ENCODE assay signal across 8 cellular contexts in the genomic region with DNA sequence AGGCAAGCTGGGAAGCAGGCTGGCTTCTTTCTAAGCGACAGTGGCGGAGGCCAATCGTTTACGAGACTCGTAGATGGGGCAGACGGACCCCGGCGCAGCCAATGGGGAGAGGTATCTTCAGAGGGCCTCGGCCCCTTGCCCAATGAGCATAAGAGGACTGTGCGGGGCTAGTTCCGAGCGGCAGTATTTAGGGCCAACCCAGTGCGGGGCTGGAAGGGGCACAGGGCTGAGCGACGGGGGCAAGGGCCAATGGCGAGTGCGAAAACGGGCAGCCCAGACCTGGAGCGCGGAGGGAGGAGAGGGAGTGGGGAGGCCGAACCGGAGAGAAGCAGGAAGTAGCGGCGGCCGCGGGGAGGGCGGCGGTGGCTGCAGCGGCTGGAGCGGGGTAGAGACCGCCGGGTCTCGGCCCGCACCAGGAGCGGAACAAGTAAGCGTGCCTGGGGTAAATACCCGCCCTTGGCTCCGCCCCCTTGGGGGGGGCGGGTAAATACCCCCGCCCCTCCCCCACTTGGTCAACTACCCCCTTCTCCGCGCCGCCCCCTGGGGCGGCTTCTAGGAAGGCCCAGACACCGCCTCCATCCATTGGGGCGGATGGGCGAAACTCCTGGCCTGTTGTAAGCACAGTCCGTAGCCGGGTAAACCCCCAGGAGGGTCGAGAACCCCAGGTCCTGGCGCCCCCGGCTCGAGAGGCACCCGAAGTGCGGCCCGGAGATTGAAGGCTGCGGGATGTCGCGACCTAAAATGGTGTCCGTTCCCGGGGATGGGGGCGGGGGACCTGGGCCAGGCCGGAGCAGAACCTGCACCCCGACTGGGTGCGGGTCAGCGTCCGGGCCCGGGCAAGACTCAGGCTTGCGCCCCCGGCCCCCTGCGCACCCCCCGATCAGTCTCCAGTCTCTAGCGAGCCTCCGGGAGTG. TPM values are rescaled to one million over a fixed set of nuclear protein-coding genes. Genes with fewer than 3 reads are reported as not detected.
DNase-seq lines count a peak whose midpoint lies in the region; ATAC-seq, FAIRE-seq and TF ChIP-seq lines count a peak whose summit lies in the region.

A gene with protein sequence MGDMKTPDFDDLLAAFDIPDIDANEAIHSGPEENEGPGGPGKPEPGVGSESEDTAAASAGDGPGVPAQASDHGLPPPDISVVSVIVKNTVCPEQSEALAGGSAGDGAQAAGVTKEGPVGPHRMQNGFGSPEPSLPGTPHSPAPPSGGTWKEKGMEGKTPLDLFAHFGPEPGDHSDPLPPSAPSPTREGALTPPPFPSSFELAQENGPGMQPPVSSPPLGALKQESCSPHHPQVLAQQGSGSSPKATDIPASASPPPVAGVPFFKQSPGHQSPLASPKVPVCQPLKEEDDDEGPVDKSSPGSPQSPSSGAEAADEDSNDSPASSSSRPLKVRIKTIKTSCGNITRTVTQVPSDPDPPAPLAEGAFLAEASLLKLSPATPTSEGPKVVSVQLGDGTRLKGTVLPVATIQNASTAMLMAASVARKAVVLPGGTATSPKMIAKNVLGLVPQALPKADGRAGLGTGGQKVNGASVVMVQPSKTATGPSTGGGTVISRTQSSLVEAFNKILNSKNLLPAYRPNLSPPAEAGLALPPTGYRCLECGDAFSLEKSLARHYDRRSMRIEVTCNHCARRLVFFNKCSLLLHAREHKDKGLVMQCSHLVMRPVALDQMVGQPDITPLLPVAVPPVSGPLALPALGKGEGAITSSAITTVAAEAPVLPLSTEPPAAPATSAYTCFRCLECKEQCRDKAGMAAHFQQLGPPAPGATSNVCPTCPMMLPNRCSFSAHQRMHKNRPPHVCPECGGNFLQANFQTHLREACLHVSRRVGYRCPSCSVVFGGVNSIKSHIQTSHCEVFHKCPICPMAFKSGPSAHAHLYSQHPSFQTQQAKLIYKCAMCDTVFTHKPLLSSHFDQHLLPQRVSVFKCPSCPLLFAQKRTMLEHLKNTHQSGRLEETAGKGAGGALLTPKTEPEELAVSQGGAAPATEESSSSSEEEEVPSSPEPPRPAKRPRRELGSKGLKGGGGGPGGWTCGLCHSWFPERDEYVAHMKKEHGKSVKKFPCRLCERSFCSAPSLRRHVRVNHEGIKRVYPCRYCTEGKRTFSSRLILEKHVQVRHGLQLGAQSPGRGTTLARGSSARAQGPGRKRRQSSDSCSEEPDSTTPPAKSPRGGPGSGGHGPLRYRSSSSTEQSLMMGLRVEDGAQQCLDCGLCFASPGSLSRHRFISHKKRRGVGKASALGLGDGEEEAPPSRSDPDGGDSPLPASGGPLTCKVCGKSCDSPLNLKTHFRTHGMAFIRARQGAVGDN (plus strand): TSS at position 331 of the 914 bp plus-strand sequence. CDS start 3,993 bp downstream, outside the sequence.

- peak within 1 kb of the TSS; percentile 95 for H3K9ac ChIP-seq in HepG2 (ENCODE audit: insufficient read depth, low read depth, low read length)

- TSS peak; percentile 45 for BruUV-seq in HepG2 (replicated peaks; lab: Mats Ljungman, UMichigan)

- in situ Hi-C loops in HepG2 (cut with HindIII; ENCODE audit: extremely low pct_ligation_motif_present, low pct_unique_long_range_greater_than_20kb), result no loop called here

- TF ChIP-seq RAD21 in HepG2 (CRISPR knock-in tag; IDR thresholded peaks at IDR 0.05), result no peak; the same call in 1 of the 2 replicates

- H3K27me3 Mint-ChIP-seq in CD4-positive, CD25-positive, alpha-beta regulatory T cell, result no peaks in the 10 kb centered on the region
- H3K27me3 Mint-ChIP-seq in activated CD4-positive, alpha-beta memory T cell treated with anti-CD3 and anti-CD28 coated beads for 36 hours, result no peaks in the 10 kb centered on the region

- H3K79me2 ChIP-seq in HepG2 (ENCODE audit: insufficient read depth, low read length), result peaks cover 32% of the 10 kb centered on the region

- POLR2A ChIA-PET in activated CD4-positive, alpha-beta memory T cell treated with anti-CD3 and anti-CD28 coated beads for 36 hours (lab: Charles Lee), result interaction anchor here (0.7 to 2.6 kb wide), 21 partner anchors 10 to 481 kb away, joined by 3 to 17 read pairs (median 4); a partner anchor contains a TSS
- POLR2A ChIA-PET in HepG2 (lab: Yijun Ruan, JAX), result interaction anchor here (0.7 to 3.9 kb wide), 29 partner anchors 8 to 311 kb away, joined by 3 to 71 read pairs (median 4); a partner anchor contains a TSS

- peak within 1 kb of the TSS; percentile 79 for H3K4me2 ChIP-seq in HepG2 (ENCODE audit: low read depth, low read length)

- no peaks in the 10 kb centered on the region for H3K9me3 ChIP-seq in CD4-positive, CD25-positive, alpha-beta regulatory T cell (ENCODE audit: control insufficient read depth in 2 of 2, low read length in 2 of 2)
- no peaks in the 10 kb centered on the region for H3K9me3 ChIP-seq in HepG2 (ENCODE audit: low read length)

- peak within 1 kb of the TSS; percentile 95 for H3K27ac ChIP-seq in CD4-positive, CD25-positive, alpha-beta regulatory T cell (ENCODE audit: insufficient read depth, low read length, poor library complexity, severe bottlenecking)
- H3K27ac ChIP-seq in HepG2 (ENCODE audit: extremely low read length, insufficient read depth, low read length), result peak within 1 kb of the TSS; percentile 98

- TF ChIP-seq EP300 in HepG2 (IDR thresholded peaks at IDR 0.05; ENCODE audit: low read depth in 2 of 2, low read length in 2 of 2) (no peak; a peak in 1 of 4 replicates), HepG2 (CRISPR knock-in tag; IDR thresholded peaks at IDR 0.05; ENCODE audit: borderline replicate concordance) (no peak)

- H3K9me3 Mint-ChIP-seq in CD4-positive, CD25-positive, alpha-beta regulatory T cell, result no peaks in the 10 kb centered on the region
- H3K9me3 Mint-ChIP-seq in activated CD4-positive, alpha-beta memory T cell treated with anti-CD3 and anti-CD28 coated beads for 36 hours, result no peaks in the 10 kb centered on the region

- peaks cover 13% of the 10 kb centered on the region for H3K36me3 ChIP-seq in CD4-positive, CD25-positive, alpha-beta regulatory T cell (ENCODE audit: control insufficient read depth, insufficient read depth, low read length)
- H3K36me3 ChIP-seq in HepG2 (replicated peaks in 1 of 2; ENCODE audit: control insufficient read depth in 1 of 2, insufficient read depth in 2 of 2, low read length in 2 of 2), result peaks cover 13 to 21% of the 10 kb centered on the region in 2 experiments

- peaks cover 28% of the 10 kb centered on the region for H3K4me1 ChIP-seq in CD4-positive, CD25-positive, alpha-beta regulatory T cell (ENCODE audit: control insufficient read depth, insufficient read depth, low read length, poor library complexity, severe bottlenecking)
- peaks cover 22% of the 10 kb centered on the region for H3K4me1 ChIP-seq in HepG2 (ENCODE audit: insufficient read depth, low read length)

- no peaks in the 10 kb centered on the region for H3K27me3 ChIP-seq in CD4-positive, CD25-positive, alpha-beta regulatory T cell (ENCODE audit: control insufficient read depth, insufficient read depth, low read length)
- H3K27me3 ChIP-seq in HepG2 (ENCODE audit: control insufficient read depth in 1 of 2, insufficient read depth in 2 of 2, low read length in 2 of 2), result no peaks in the 10 kb centered on the region; a peak in 1 of 5 replicates

- intact Hi-C loops in activated CD4-positive, alpha-beta memory T cell treated with anti-CD3 and anti-CD28 coated beads for 36 hours (cut with micrococcal nuclease), result loop anchor here (1.0 to 5.0 kb wide), 13 partner anchors 28 to 555 kb away; a partner anchor contains a TSS
- intact Hi-C loops in HepG2 (cut with micrococcal nuclease; ENCODE audit: unreplicated experiment), result loop anchor here (1.0 to 2.0 kb wide), 3 partner anchors 27 to 84 kb away; a partner anchor contains a TSS

- H3K27ac Mint-ChIP-seq in CD4-positive, CD25-positive, alpha-beta regulatory T cell, result peak within 1 kb of the TSS; percentile 98
- H3K27ac Mint-ChIP-seq in activated CD4-positive, alpha-beta memory T cell treated with anti-CD3 and anti-CD28 coated beads for 36 hours, result peak within 1 kb of the TSS; percentile 98

- H3K4me1 Mint-ChIP-seq in CD4-positive, CD25-positive, alpha-beta regulatory T cell, result peaks cover 0 to 43% (median 25%) of the 10 kb centered on the region in 4 donors
- peaks cover 28% of the 10 kb centered on the region for H3K4me1 Mint-ChIP-seq in activated CD4-positive, alpha-beta memory T cell treated with anti-CD3 and anti-CD28 coated beads for 36 hours (ENCODE audit: low read depth)

- peak; percentile 98 for FAIRE-seq in HepG2 (lab: Jason Lieb, UNC)

- peak within 1 kb of the TSS; percentile 97 to 99 (median 98) for H3K4me3 Mint-ChIP-seq in CD4-positive, CD25-positive, alpha-beta regulatory T cell
- peak within 1 kb of the TSS; percentile 94 for H3K4me3 Mint-ChIP-seq in activated CD4-positive, alpha-beta memory T cell treated with anti-CD3 and anti-CD28 coated beads for 36 hours

- H2AFZ ChIP-seq in HepG2 (ENCODE audit: low read length), result peak within 1 kb of the TSS; percentile 59

- ATAC-seq in CD4-positive, CD25-positive, alpha-beta regulatory T cell (ENCODE audit: low read depth in 2 of 2), result peak; percentile 93
- ATAC-seq in GM19438 (IDR thresholded peaks at IDR 0.05; ENCODE audit: low read depth, unreplicated experiment) (peak; percentile 81), HG03575 (IDR thresholded peaks at IDR 0.05; ENCODE audit: extremely low read depth, insufficient number of reproducible peaks, low FRiP score, unreplicated experiment) (peak; percentile 61), HepG2 (peak; percentile 95)

- peaks cover 9% of the 10 kb centered on the region; the same call in 1 of the 2 replicates for H4K20me1 ChIP-seq in HepG2 (ENCODE audit: insufficient read depth, low read length)

- no peak for TF ChIP-seq CTCF in HepG2 (CRISPR knock-in tag; IDR thresholded peaks at IDR 0.05)

- TF ChIP-seq POLR2A in HepG2 (IDR thresholded peaks at IDR 0.05; ENCODE audit: insufficient read depth in 1 of 2, low read depth in 2 of 2, low read length in 2 of 2), result peak; percentile 12 to 25; a peak in 3 of 4 replicates

- peak within 1 kb of the TSS; percentile 92 for H3K4me3 ChIP-seq in CD4-positive, CD25-positive, alpha-beta regulatory T cell (ENCODE audit: low read depth, low read length)
- H3K4me3 ChIP-seq in HepG2 (replicated peaks in 1 of 3; ENCODE audit: insufficient read depth in 1 of 3, low read depth in 2 of 3, low read length in 3 of 3), result peak within 1 kb of the TSS; percentile 78 to 93 (median 85)

- DNase-seq in CD4-positive, CD25-positive, alpha-beta regulatory T cell, result peak; percentile 96 to 100 (median 98)
- peak; percentile 99 for DNase-seq in NCI-H82 treated with DMSO at 0.1 percent for 48 hours (lab: John Stamatoyannopoulos, UW; ENCODE audit: unreplicated experiment)
- peak; percentile 99 for DNase-seq in activated CD4-positive, alpha-beta memory T cell treated with anti-CD3 and anti-CD28 coated beads for 36 hours
- DNase-seq in dermis microvascular lymphatic vessel endothelial cell (ENCODE audit: low read depth in 2 of 2), result peak; percentile 100
- DNase-seq in HepG2 (ENCODE audit: low spot score), result peak; percentile 100
- DNase-seq in stimulated activated CD4-positive, alpha-beta T cell treated with anti-CD3 and anti-CD28 coated beads, Interleukin-4, amount 100 ng/mL, for 1 hour, result peak; percentile 99

- WGBS in HepG2 (ENCODE audit: low lambda C conversion rate), result 2% methylated on average over 30 of the region's 74 CpGs

- CTCF ChIA-PET in activated CD4-positive, alpha-beta memory T cell treated with anti-CD3 and anti-CD28 coated beads for 36 hours (lab: Charles Lee), result interaction anchor here (1.0 to 2.5 kb wide), 11 partner anchors 19 to 182 kb away, joined by 3 to 16 read pairs (median 5); a partner anchor contains a TSS
- CTCF ChIA-PET in HepG2 (lab: Yijun Ruan, JAX; ENCODE audit: low intra/inter-chr PET ratio, low total read pairs), result no interaction called here

- H3K36me3 Mint-ChIP-seq in CD4-positive, CD25-positive, alpha-beta regulatory T cell, result peaks cover 6% of the 10 kb centered on the region
- peaks cover 15% of the 10 kb centered on the region for H3K36me3 Mint-ChIP-seq in activated CD4-positive, alpha-beta memory T cell treated with anti-CD3 and anti-CD28 coated beads for 36 hours

RNA-seq across cellular contexts. Expression of the gene that starts here (rescaled TPM):
- 31.9 TPM for total RNA-seq in CD4-positive, CD25-positive, alpha-beta regulatory T cell
- polyA plus RNA-seq in CD4-positive, CD25-positive, alpha-beta regulatory T cell, result 1 to 10 TPM in 3 of 4 donors, under 1 TPM in 1; 0.46 to 1.9 (median 1.4) TPM
- 10 to 100 TPM; 27.1 to 27.2 TPM for total RNA-seq in activated CD4-positive, alpha-beta memory T cell treated with anti-CD3 and anti-CD28 coated beads for 36 hours
- total RNA-seq in dermis microvascular lymphatic vessel endothelial cell, result 5.8 and 9.7 TPM in 2 replicates
- total RNA-seq in HepG2 (2016; rRNA removed; fragmentation: Illumina TruSeq; extraction: Trizol), result 14.1 and 15.0 TPM in 2 replicates
- total RNA-seq in HepG2 (2016; cell fraction: cytosol; rRNA removed; fragmentation: Illumina TruSeq; extraction: Trizol; ENCODE audit: low read depth), result 3.3 and 3.9 TPM in 2 replicates
- 13.7 and 14.2 TPM in 2 replicates for total RNA-seq in HepG2 (2016; cell fraction: insoluble cytoplasmic fraction; rRNA removed; fragmentation: Illumina TruSeq; extraction: Trizol)
- 6.1 and 7.4 TPM in 2 replicates for total RNA-seq in HepG2 (2016; cell fraction: membrane; rRNA removed; fragmentation: Illumina TruSeq; extraction: Trizol)
- 15.7 and 20.5 TPM in 2 replicates for total RNA-seq in HepG2 (2016; cell fraction: nucleus; rRNA removed; fragmentation: Illumina TruSeq; extraction: Trizol)
- 16.5 and 24.5 TPM in 2 replicates for polyA plus RNA-seq in HepG2 (2011; rRNA removed)
- 11.9 and 16.7 TPM in 2 replicates for polyA plus RNA-seq in HepG2 (2011; cell fraction: cytosol; rRNA removed)
- polyA plus RNA-seq in HepG2 (2011; cell fraction: nucleus; rRNA removed), result 55.2 and 58.3 TPM in 2 replicates
- polyA plus RNA-seq in HepG2 (2012), result 12.2 and 12.3 TPM in 2 replicates
- 0.57 and 1.1 TPM in 2 replicates for polyA plus RNA-seq in HepG2 (2016; cell fraction: cytosol; fragmentation: Illumina TruSeq; extraction: Trizol; ENCODE audit: low read depth)
- polyA plus RNA-seq in HepG2 (2016; cell fraction: insoluble cytoplasmic fraction; fragmentation: Illumina TruSeq; extraction: Trizol; ENCODE audit: low read depth), result 9.8 and 13.6 TPM in 2 replicates
- 2.3 and 2.5 TPM in 2 replicates for polyA plus RNA-seq in HepG2 (2016; cell fraction: membrane; fragmentation: Illumina TruSeq; extraction: Trizol; ENCODE audit: low read depth)
- polyA plus RNA-seq in HepG2 (2016; cell fraction: nucleus; fragmentation: Illumina TruSeq; extraction: Trizol; ENCODE audit: insufficient read depth, low read depth), result 22.9 and 24.3 TPM in 2 replicates
- 85.3 and 103 TPM in 2 replicates for polyA minus RNA-seq in HepG2 (2011; rRNA and poly(A)+ RNA removed; ENCODE audit: low replicate concordance)
- 20.1 and 23.3 TPM in 2 replicates for polyA minus RNA-seq in HepG2 (2011; cell fraction: cytosol; rRNA and poly(A)+ RNA removed)
- 44.4 and 49.6 TPM in 2 replicates for polyA minus RNA-seq in HepG2 (2011; cell fraction: nucleus; rRNA and poly(A)+ RNA removed)

Comparison
In these comparisons a context has a peak if more than half of its experiments do, and no peak if none do; other contexts are left out.
1. Peak in every context shown above with its lines: DNase-seq, ATAC-seq, H3K4me3 ChIP-seq and H3K27ac ChIP-seq.